Comparison of ENCODE assay signal across 9 cellular contexts in genomic region chr7:19776981-19777380, GRCh38. TPM values are rescaled to one million over a fixed set of nuclear protein-coding genes. Genes with fewer than 3 reads are reported as not detected.
"Had no signal": no experiment of that assay in that cellular context is flagged by ENCODE, and none has a peak within 500 bp of the region (broad histone marks: within the 10 kb centered on the region; RNA-seq: fewer than 3 reads in every experiment).

No MANE protein-coding gene starts in this region.

- H3K4me3 ChIP-seq: GM23248, K562 had no signal

- DNase-seq: GM23248, GOT3, H9, HCEC 1CT, IMR-90, KG1 had no signal

- H3K27ac ChIP-seq: GM23248 had no signal

- H2AFZ ChIP-seq: GM23248 had no signal

RNA-seq across cellular contexts. Expression of gene TMEM196, which starts 3.6 kb away (rescaled TPM):
- total RNA-seq: GM23248, H4, H9, HT-29, IMR-90, K562 had no signal
- polyA plus RNA-seq: GM23248, IMR-90, K562 had no signal
